ENCODE assay signal across 26 cellular contexts in genomic region chr5:160023883-160024635, GRCh38. TPM values are rescaled to one million over a fixed set of nuclear protein-coding genes. Genes with fewer than 3 reads are reported as not detected.
DNase-seq lines count a peak whose midpoint lies in the region; ATAC-seq, FAIRE-seq and TF ChIP-seq lines count a peak whose summit lies in the region.
"Had no signal": no experiment of that assay in that cellular context is flagged by ENCODE, and none has a peak within 500 bp of the region (broad histone marks: within the 10 kb centered on the region; RNA-seq: fewer than 3 reads in every experiment).

No MANE protein-coding gene starts in this region.

- intact Hi-C loops in heart left ventricle (cut with DNase I): loop anchor here (2.0 to 10.0 kb wide), 15 partner anchors 53 to 373 kb away; partner anchors contain the start of gene PWWP2A (in 3 of the 10)

- H3K4me2 ChIP-seq in osteoblast (ENCODE audit: insufficient read depth, low read length): no peak overlapping the region

- no peak overlapping the region for H3K4me3 Mint-ChIP-seq in glutamatergic neuron (ENCODE audit: unreplicated experiment)
- H3K4me3 Mint-ChIP-seq: HFFc6; stimulated activated naive B cell treated with anti-CD40 and anti-IgM and Interleukin-4, amounts not matched to agents 10 μg/mL and 1 μg/mL and 100 μg/mL, for 72 hours; T-cell had no signal

- no peak for TF ChIP-seq CTCF in cardiac muscle cell (IDR thresholded peaks at IDR 0.05; ENCODE audit: low read depth, low read length)
- TF ChIP-seq CTCF in heart left ventricle (IDR thresholded peaks at IDR 0.05): no peak
- TF ChIP-seq CTCF in choroid plexus epithelial cell (conservative IDR thresholded peaks at IDR 0.05; ENCODE audit: low read depth, low read length): no peak
- TF ChIP-seq CTCF in osteoblast (IDR thresholded peaks at IDR 0.05; ENCODE audit: extremely low read depth, low read depth, low read length): no peak
- TF ChIP-seq CTCF in glutamatergic neuron (IDR thresholded peaks at IDR 0.05; ENCODE audit: partially characterized antibody, unreplicated experiment): no peak

- H3K36me3 Mint-ChIP-seq in glutamatergic neuron (ENCODE audit: unreplicated experiment): no peaks in the 10 kb centered on the region

- ATAC-seq in heart left ventricle (no peak), HG03342 (IDR thresholded peaks at IDR 0.05; ENCODE audit: unreplicated experiment) (no peak)
- ATAC-seq: stimulated activated naive B cell treated with anti-CD40 and anti-IgM and Interleukin-4, amounts not matched to agents 10 μg/mL and 1 μg/mL and 100 μg/mL, for 72 hours; T-cell had no signal

- no peaks in the 10 kb centered on the region for H3K36me3 ChIP-seq in cardiac muscle cell
- peaks cover 0 to 62% (median 45%) of the 10 kb centered on the region in 9 donors for H3K36me3 ChIP-seq in heart left ventricle
- H3K36me3 ChIP-seq in osteoblast (ENCODE audit: insufficient read depth, low read length): peaks cover 3% of the 10 kb centered on the region

- DNase-seq in cardiac muscle cell (ENCODE audit: low read depth in 1 of 2, low spot score in 1 of 2): peak; percentile 1 to 52
- DNase-seq in heart left ventricle: no peak
- peak; percentile 20 for DNase-seq in choroid plexus epithelial cell (ENCODE audit: low read depth)
- DNase-seq in osteoblast (ENCODE audit: insufficient read length, low spot score, missing footprints): peak; percentile 4
- DNase-seq in inferior parietal cortex (ENCODE audit: extremely low spot score): no peak
- DNase-seq in glutamatergic neuron: no peak
- no peak for DNase-seq in HTR-8/SVneo (ENCODE audit: insufficient read length, low spot score)
- DNase-seq: ACHN; activated CD4-positive, alpha-beta T cell treated with anti-CD3 and anti-CD28 coated beads, Interleukin-2, amount 50 U/mL, for 1 hour; cerebellar nuclear complex; effector CD8-positive, alpha-beta T cell; EL; HFFc6; hypothalamus; NCI-H2107; NCI-H510A; Peyer's patch; stimulated activated CD4-positive, alpha-beta T cell treated with anti-CD3 and anti-CD28 coated beads, Interleukin-1b, Interleukin-23, amount 100 ng/mL, for 48 hours; stimulated activated naive B cell treated with anti-CD40 and anti-IgM and Interleukin-4, amounts not matched to agents 10 μg/mL and 1 μg/mL and 100 μg/mL, for 72 hours; T-cell; upper lobe of left lung had no signal

- H3K27me3 Mint-ChIP-seq in glutamatergic neuron (ENCODE audit: unreplicated experiment): no peaks in the 10 kb centered on the region
- H3K27me3 Mint-ChIP-seq: stimulated activated naive B cell treated with anti-CD40 and anti-IgM and Interleukin-4, amounts not matched to agents 10 μg/mL and 1 μg/mL and 100 μg/mL, for 72 hours; T-cell had no signal

- H3K27ac Mint-ChIP-seq in glutamatergic neuron (ENCODE audit: unreplicated experiment): no peak overlapping the region
- H3K27ac Mint-ChIP-seq: HFFc6; stimulated activated naive B cell treated with anti-CD40 and anti-IgM and Interleukin-4, amounts not matched to agents 10 μg/mL and 1 μg/mL and 100 μg/mL, for 72 hours; T-cell had no signal

- no peaks in the 10 kb centered on the region for H3K4me1 ChIP-seq in cardiac muscle cell (ENCODE audit: low read depth)
- peaks cover 0 to 31% (median 4%) of the 10 kb centered on the region in 12 donors for H3K4me1 ChIP-seq in heart left ventricle
- no peaks in the 10 kb centered on the region for H3K4me1 ChIP-seq in osteoblast (ENCODE audit: insufficient read depth, low read length)

- H3K4me3 ChIP-seq in cardiac muscle cell (no peak overlapping the region), heart left ventricle (no peak overlapping the region), choroid plexus epithelial cell (ENCODE audit: low read depth, low read length) (no peak overlapping the region), osteoblast (ENCODE audit: insufficient read depth, low read length) (no peak overlapping the region)
- H3K4me3 ChIP-seq: ascending aorta; BLaER1 treated with 17β-estradiol and CSF1 and Interleukin-3, amounts not matched to agents 10 nM and 100 nM; Peyer's patch; upper lobe of left lung had no signal

- H3K9me3 ChIP-seq in cardiac muscle cell (ENCODE audit: low read depth) (no peaks in the 10 kb centered on the region), heart left ventricle (no peaks in the 10 kb centered on the region), osteoblast (ENCODE audit: low read depth, low read length) (no peaks in the 10 kb centered on the region)
- H3K9me3 ChIP-seq: ascending aorta; BLaER1 treated with 17β-estradiol and CSF1 and Interleukin-3, amounts not matched to agents 10 nM and 100 nM; Peyer's patch; upper lobe of left lung had no signal

- H4K20me1 ChIP-seq in osteoblast (ENCODE audit: insufficient read depth, low read length): peaks cover 6% of the 10 kb centered on the region

- FAIRE-seq in HTR-8/SVneo (lab: Jason Lieb, UNC): no peak
- FAIRE-seq: frontal cortex, islet of Langerhans had no signal

- H3K27ac ChIP-seq in cardiac muscle cell (no peak overlapping the region), heart left ventricle (no peak overlapping the region), osteoblast (ENCODE audit: low read depth, low read length) (no peak overlapping the region)
- H3K27ac ChIP-seq: ascending aorta; BLaER1 treated with 17β-estradiol and CSF1 and Interleukin-3, amounts not matched to agents 10 nM and 100 nM; Peyer's patch; upper lobe of left lung had no signal

- H3K79me2 ChIP-seq in osteoblast (ENCODE audit: insufficient read depth, low read length): peaks cover 45% of the 10 kb centered on the region

- TF ChIP-seq POLR2A in heart left ventricle (IDR thresholded peaks at IDR 0.05): no peak

- H2AFZ ChIP-seq in osteoblast (ENCODE audit: low read length): no peak overlapping the region

- 43 to 95% (median 70%) methylated on average over 1 of the region's 1 CpG for WGBS in heart left ventricle, 4 donors

- peaks cover 8% of the 10 kb centered on the region for H3K4me1 Mint-ChIP-seq in glutamatergic neuron (ENCODE audit: low read depth, unreplicated experiment)

- H3K27me3 ChIP-seq in cardiac muscle cell (no peaks in the 10 kb centered on the region), heart left ventricle (no peaks in the 10 kb centered on the region), osteoblast (ENCODE audit: insufficient read depth, low read length) (no peaks in the 10 kb centered on the region)
- H3K27me3 ChIP-seq: ascending aorta; BLaER1 treated with 17β-estradiol and CSF1 and Interleukin-3, amounts not matched to agents 10 nM and 100 nM; Peyer's patch; upper lobe of left lung had no signal

- H3K9me3 Mint-ChIP-seq in glutamatergic neuron (ENCODE audit: unreplicated experiment): no peaks in the 10 kb centered on the region
- H3K9me3 Mint-ChIP-seq: HFFc6; stimulated activated naive B cell treated with anti-CD40 and anti-IgM and Interleukin-4, amounts not matched to agents 10 μg/mL and 1 μg/mL and 100 μg/mL, for 72 hours; T-cell had no signal

RNA-seq across cellular contexts. Expression of gene TTC1, which starts 15.1 kb away (rescaled TPM):
- total RNA-seq in cardiac muscle cell: 28.1 and 39.4 TPM in 2 replicates
- polyA plus RNA-seq in cardiac muscle cell: 48.8 and 54.6 TPM in 2 replicates
- total RNA-seq in heart left ventricle: 100 to 1,000 TPM in 1 of 9 donors, 10 to 100 TPM in 8; 58.9 to 115 (median 79.8) TPM
- 100 to 1,000 TPM in 1 of 2 donors, 10 to 100 TPM in 1; 87.8 to 109 TPM for polyA plus RNA-seq in heart left ventricle
- total RNA-seq in osteoblast: 43.9 and 49.9 TPM in 2 replicates
- total RNA-seq in glutamatergic neuron (ENCODE audit: unreplicated experiment): 41.0 TPM

Comparison
In these comparisons a context has a peak if more than half of its experiments do, and no peak if none do; other contexts are left out.
1. DNase-seq: peak in cardiac muscle cell (2 of 2), choroid plexus epithelial cell (single experiment) and osteoblast (single experiment); none in heart left ventricle (0 of 5), inferior parietal cortex (single experiment), glutamatergic neuron (single experiment) and HTR-8/SVneo (single experiment).